In the genomic region with DNA sequence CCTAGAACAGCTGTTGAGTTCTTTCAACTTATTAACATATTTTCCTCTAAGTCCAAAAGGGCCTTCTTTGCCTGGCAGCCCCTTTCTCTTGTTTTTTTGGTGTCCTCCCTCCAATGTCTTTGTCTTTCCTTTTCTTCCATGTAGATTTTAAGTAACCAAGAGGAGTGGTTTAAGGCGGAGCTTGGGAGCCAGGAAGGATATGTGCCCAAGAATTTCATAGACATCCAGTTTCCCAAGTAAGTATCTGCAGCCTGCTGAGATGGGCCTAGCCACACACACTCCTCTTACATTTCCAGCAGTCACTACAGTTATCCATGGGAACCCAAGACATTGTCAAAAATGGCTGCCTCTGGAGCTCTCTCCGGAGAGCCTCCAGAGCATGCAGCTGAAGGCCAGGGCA, we compare ENCODE assay signal across 32 cellular contexts. TPM values are rescaled to one million over a fixed set of nuclear protein-coding genes. Genes with fewer than 3 reads are reported as not detected.
A peak's percentile ranks its signal among the peaks of the same experiment; 100 is the strongest.
DNase-seq lines count a peak whose midpoint lies in the region; ATAC-seq and TF ChIP-seq lines count a peak whose summit lies in the region.
"Had no signal": no experiment of that assay in that cellular context is flagged by ENCODE, and none has a peak within 500 bp of the region (broad histone marks: within the 10 kb centered on the region; RNA-seq: fewer than 3 reads in every experiment).

No MANE protein-coding gene starts in this region.

- peaks cover 62% of the 10 kb centered on the region for H3K79me2 ChIP-seq in Loucy (ENCODE audit: insufficient read depth, low read length)

- no peak overlapping the region for H3K4me2 ChIP-seq in Loucy (ENCODE audit: low read depth, low read length, poor library complexity, severe bottlenecking)
- H3K4me2 ChIP-seq: A549 had no signal

- H3K36me3 Mint-ChIP-seq in activated naive CD4-positive, alpha-beta T cell treated with anti-CD3 and anti-CD28 coated beads, Interleukin-2, amount 10 ng/mL, durations not matched to agents 7 days and 5 days: peaks cover 79% of the 10 kb centered on the region
- peaks cover 34% of the 10 kb centered on the region for H3K36me3 Mint-ChIP-seq in activated naive CD4-positive, alpha-beta T cell treated with anti-CD3 and anti-CD28 coated beads for 36 hours (ENCODE audit: low read depth)
- H3K36me3 Mint-ChIP-seq in immature natural killer cell: peaks cover 46 to 67% (median 47%) of the 10 kb centered on the region in 3 donors

- no peak overlapping the region for H2AFZ ChIP-seq in Loucy (ENCODE audit: low read length)

- H3K36me3 ChIP-seq in Loucy (ENCODE audit: insufficient read depth, low read length): peaks cover 67% of the 10 kb centered on the region; the same call in 1 of the 2 replicates
- H3K36me3 ChIP-seq in thyroid gland: no peaks in the 10 kb centered on the region
- H3K36me3 ChIP-seq in body of pancreas (replicated peaks in 1 of 2; ENCODE audit: insufficient read depth in 1 of 2, low read depth in 2 of 2): no peaks in the 10 kb centered on the region
- no peaks in the 10 kb centered on the region for H3K36me3 ChIP-seq in WERI-Rb-1
- H3K36me3 ChIP-seq: esophagus muscularis mucosa, heart right ventricle, prostate gland, sigmoid colon, SJCRH30, tibial artery had no signal

- H3K4me1 ChIP-seq in Loucy (ENCODE audit: insufficient read depth, low read length, poor library complexity, severe bottlenecking): peaks cover 98% of the 10 kb centered on the region
- peaks cover 18 to 29% of the 10 kb centered on the region in 2 donors for H3K4me1 ChIP-seq in thyroid gland
- no peaks in the 10 kb centered on the region for H3K4me1 ChIP-seq in body of pancreas
- H3K4me1 ChIP-seq: A549, prostate gland, sigmoid colon, SJCRH30, tibial artery had no signal

- H3K4me1 Mint-ChIP-seq in activated naive CD4-positive, alpha-beta T cell treated with anti-CD3 and anti-CD28 coated beads, Interleukin-2, amount 10 ng/mL, durations not matched to agents 7 days and 5 days: peaks cover 93% of the 10 kb centered on the region
- H3K4me1 Mint-ChIP-seq in activated naive CD4-positive, alpha-beta T cell treated with anti-CD3 and anti-CD28 coated beads for 36 hours (ENCODE audit: low read depth): peaks cover 86% of the 10 kb centered on the region
- H3K4me1 Mint-ChIP-seq in immature natural killer cell: peaks cover 75 to 84% of the 10 kb centered on the region in 2 donors

- 94 to 100% methylated on average over 2 of the region's 2 CpGs for WGBS in thyroid gland, 2 donors
- WGBS in body of pancreas, 2 donors: 98 to 100% methylated on average over 2 of the region's 2 CpGs

- ATAC-seq in body of pancreas: no peak
- ATAC-seq: A549; activated CD4-positive, CD25-positive, alpha-beta regulatory T cell treated with anti-CD3 and anti-CD28 coated beads, Interleukin-2, amount 50 U/mL, for 24 hours; foreskin keratinocyte; heart right ventricle had no signal

- intact Hi-C loops in activated naive CD4-positive, alpha-beta T cell treated with anti-CD3 and anti-CD28 coated beads for 36 hours (cut with micrococcal nuclease): loop anchor here (2.0 to 10.0 kb wide), 2 partner anchors 17 to 551 kb away; no protein-coding TSS in a partner anchor
- intact Hi-C loops in thyroid gland (cut with DNase I) (no loop called here), posterior vena cava (cut with DNase I) (no loop called here), body of pancreas (cut with DNase I) (no loop called here)

- peaks cover 33% of the 10 kb centered on the region for H3F3A ChIP-seq in Loucy (ENCODE audit: low read depth)

- H3K4me3 ChIP-seq in Loucy (ENCODE audit: low read length, poor library complexity, severe bottlenecking) (no peak overlapping the region), thyroid gland (replicated peaks in 1 of 3) (no peak overlapping the region), body of pancreas (no peak overlapping the region), WERI-Rb-1 (ENCODE audit: low read depth, low read length) (no peak overlapping the region)
- H3K4me3 ChIP-seq: A549, esophagus muscularis mucosa, heart right ventricle, lung, prostate gland, sigmoid colon, SJCRH30, tibial artery had no signal

- CTCF ChIA-PET in activated naive CD4-positive, alpha-beta T cell treated with anti-CD3 and anti-CD28 coated beads, Interleukin-2, amount 10 ng/mL, durations not matched to agents 7 days and 5 days (lab: Charles Lee): interaction anchor here (0.8 to 1.4 kb wide), 2 partner anchors 23 to 401 kb away, joined by 4 to 5 read pairs; no protein-coding TSS in a partner anchor
- CTCF ChIA-PET in activated naive CD4-positive, alpha-beta T cell treated with anti-CD3 and anti-CD28 coated beads for 36 hours (lab: Charles Lee): interaction anchor here (1.6 kb wide), 1 partner anchor 10 kb away, joined by 8 read pairs; no protein-coding TSS in a partner anchor

- no peaks in the 10 kb centered on the region for H4K20me1 ChIP-seq in Loucy (ENCODE audit: insufficient read depth, low read length, poor library complexity, severe bottlenecking)

- TF ChIP-seq POLR2A in thyroid gland (IDR thresholded peaks at IDR 0.05) (no peak), body of pancreas (IDR thresholded peaks at IDR 0.05) (no peak)

- H3K27ac ChIP-seq in thyroid gland: peak overlapping the region in 2 of 3 donors; percentile 74 to 80
- H3K27ac ChIP-seq in body of pancreas: no peak overlapping the region
- H3K27ac ChIP-seq in WERI-Rb-1: no peak overlapping the region
- H3K27ac ChIP-seq: A549, esophagus muscularis mucosa, foreskin keratinocyte, heart right ventricle, KMS-11, prostate gland, sigmoid colon, SJCRH30, tibial artery had no signal

- H3K9me3 Mint-ChIP-seq in activated naive CD4-positive, alpha-beta T cell treated with anti-CD3 and anti-CD28 coated beads, Interleukin-2, amount 10 ng/mL, durations not matched to agents 7 days and 5 days: no peaks in the 10 kb centered on the region
- no peaks in the 10 kb centered on the region for H3K9me3 Mint-ChIP-seq in activated naive CD4-positive, alpha-beta T cell treated with anti-CD3 and anti-CD28 coated beads for 36 hours
- no peaks in the 10 kb centered on the region for H3K9me3 Mint-ChIP-seq in immature natural killer cell
- H3K9me3 Mint-ChIP-seq: activated CD4-positive, alpha-beta memory T cell treated with anti-CD3 and anti-CD28 coated beads, Interleukin-2, amount 10 ng/mL, durations not matched to agents 7 days and 5 days; dendritic cell treated with granulocyte-macrophage colony-stimulating factor and Interleukin-4, amounts not matched to agents 40 ng/mL and 50 ng/mL, for 4 days; stimulated activated naive CD8-positive, alpha-beta T cell treated with anti-CD3 and anti-CD28 coated beads, Interleukin-15, Interleukin-2, amounts not matched to agents 100 ng/mL and 50 ng/mL, for 24 hours had no signal

- no peaks in the 10 kb centered on the region for H3K27me3 Mint-ChIP-seq in activated naive CD4-positive, alpha-beta T cell treated with anti-CD3 and anti-CD28 coated beads, Interleukin-2, amount 10 ng/mL, durations not matched to agents 7 days and 5 days
- no peaks in the 10 kb centered on the region for H3K27me3 Mint-ChIP-seq in activated naive CD4-positive, alpha-beta T cell treated with anti-CD3 and anti-CD28 coated beads for 36 hours (ENCODE audit: low read depth)
- H3K27me3 Mint-ChIP-seq in immature natural killer cell (ENCODE audit: low read depth in 3 of 3): peaks cover 0 to 4% (median 2%) of the 10 kb centered on the region in 3 donors
- H3K27me3 Mint-ChIP-seq: activated CD4-positive, alpha-beta memory T cell treated with anti-CD3 and anti-CD28 coated beads, Interleukin-2, amount 10 ng/mL, durations not matched to agents 7 days and 5 days; stimulated activated naive CD8-positive, alpha-beta T cell treated with anti-CD3 and anti-CD28 coated beads, Interleukin-15, Interleukin-2, amounts not matched to agents 100 ng/mL and 50 ng/mL, for 24 hours had no signal

- TF ChIP-seq CTCF in Loucy (conservative IDR thresholded peaks at IDR 0.05; ENCODE audit: low read length) (no peak), thyroid gland (IDR thresholded peaks at IDR 0.05) (no peak), body of pancreas (IDR thresholded peaks at IDR 0.05) (no peak), WERI-Rb-1 (IDR thresholded peaks at IDR 0.05; ENCODE audit: low read depth, low read length) (no peak)

- peak overlapping the region; percentile 45 for H3K27ac Mint-ChIP-seq in activated naive CD4-positive, alpha-beta T cell treated with anti-CD3 and anti-CD28 coated beads, Interleukin-2, amount 10 ng/mL, durations not matched to agents 7 days and 5 days
- H3K27ac Mint-ChIP-seq in activated naive CD4-positive, alpha-beta T cell treated with anti-CD3 and anti-CD28 coated beads for 36 hours: no peak overlapping the region
- H3K27ac Mint-ChIP-seq in immature natural killer cell: peak overlapping the region in 4 of 6 donors; percentile 33 to 57 (median 36)
- H3K27ac Mint-ChIP-seq: activated CD4-positive, alpha-beta memory T cell treated with anti-CD3 and anti-CD28 coated beads, Interleukin-2, amount 10 ng/mL, durations not matched to agents 7 days and 5 days; dendritic cell treated with granulocyte-macrophage colony-stimulating factor and Interleukin-4, amounts not matched to agents 40 ng/mL and 50 ng/mL, for 4 days had no signal

- peak overlapping the region; percentile 31 for H3K9ac ChIP-seq in Loucy (ENCODE audit: low read depth, low read length, poor library complexity, severe bottlenecking)
- H3K9ac ChIP-seq: KMS-11 had no signal

- no peaks in the 10 kb centered on the region for H3K9me2 ChIP-seq in Loucy (replicated peaks; ENCODE audit: low read depth, low read length)

- H3K9me3 ChIP-seq in Loucy (ENCODE audit: insufficient read depth, low read depth, low read length): no peaks in the 10 kb centered on the region
- no peaks in the 10 kb centered on the region for H3K9me3 ChIP-seq in thyroid gland
- no peaks in the 10 kb centered on the region for H3K9me3 ChIP-seq in body of pancreas
- no peaks in the 10 kb centered on the region for H3K9me3 ChIP-seq in WERI-Rb-1 (ENCODE audit: severe bottlenecking)
- H3K9me3 ChIP-seq: A549, esophagus muscularis mucosa, heart right ventricle, prostate gland, sigmoid colon, SJCRH30, tibial artery had no signal

- no peak overlapping the region for H3K4me3 Mint-ChIP-seq in activated naive CD4-positive, alpha-beta T cell treated with anti-CD3 and anti-CD28 coated beads, Interleukin-2, amount 10 ng/mL, durations not matched to agents 7 days and 5 days
- no peak overlapping the region for H3K4me3 Mint-ChIP-seq in activated naive CD4-positive, alpha-beta T cell treated with anti-CD3 and anti-CD28 coated beads for 36 hours
- peak overlapping the region in 3 of 5 donors; percentile 5 to 22 (median 15) for H3K4me3 Mint-ChIP-seq in immature natural killer cell
- H3K4me3 Mint-ChIP-seq: activated CD4-positive, alpha-beta memory T cell treated with anti-CD3 and anti-CD28 coated beads, Interleukin-2, amount 10 ng/mL, durations not matched to agents 7 days and 5 days; dendritic cell treated with granulocyte-macrophage colony-stimulating factor and Interleukin-4, amounts not matched to agents 40 ng/mL and 50 ng/mL, for 4 days; stimulated activated naive CD8-positive, alpha-beta T cell treated with anti-CD3 and anti-CD28 coated beads, Interleukin-15, Interleukin-2, amounts not matched to agents 100 ng/mL and 50 ng/mL, for 24 hours had no signal

- H3K27me3 ChIP-seq in Loucy (ENCODE audit: insufficient read depth, low read length, poor library complexity, severe bottlenecking): no peaks in the 10 kb centered on the region
- H3K27me3 ChIP-seq in thyroid gland: no peaks in the 10 kb centered on the region
- no peaks in the 10 kb centered on the region for H3K27me3 ChIP-seq in body of pancreas
- no peaks in the 10 kb centered on the region for H3K27me3 ChIP-seq in WERI-Rb-1 (ENCODE audit: insufficient read depth, low read depth, severe bottlenecking)
- H3K27me3 ChIP-seq: foreskin keratinocyte, SJCRH30 had no signal

- no peak for DNase-seq in activated naive CD4-positive, alpha-beta T cell treated with anti-CD3 and anti-CD28 coated beads, Interleukin-2, amount 10 ng/mL, durations not matched to agents 7 days and 5 days
- no peak for DNase-seq in activated naive CD4-positive, alpha-beta T cell treated with anti-CD3 and anti-CD28 coated beads for 36 hours
- DNase-seq in immature natural killer cell (no peak), thyroid gland (no peak), posterior vena cava (ENCODE audit: low spot score) (no peak), body of pancreas (no peak), WERI-Rb-1 (no peak)
- DNase-seq: activated CD4-positive, alpha-beta memory T cell treated with anti-CD3 and anti-CD28 coated beads, Interleukin-2, amount 10 ng/mL, durations not matched to agents 7 days and 5 days; activated gamma-delta T cell treated with Interleukin-2 at 50 U/mL for 16 hours; activated T-cell treated with anti-CD3 and anti-CD28 coated beads, Interleukin-2, amount 50 U/mL, for 1 hour; caudate nucleus; foreskin keratinocyte; GF-D8; heart right ventricle; NCI-H1417 treated with DMSO at 0.1 percent for 48 hours; NCI-H2107; NCI-H446; NCI-H82; sigmoid colon; SJCRH30; stimulated activated CD4-positive, alpha-beta T cell treated with anti-CD3 and anti-CD28 coated beads, Interleukin-15, amount 100 ng/mL, for 24 hours; tibial artery had no signal

RNA-seq across cellular contexts. Expression of gene TMA7B, which starts 4.5 kb away (rescaled TPM):
- total RNA-seq in activated naive CD4-positive, alpha-beta T cell treated with anti-CD3 and anti-CD28 coated beads for 36 hours: 1 to 10 TPM; 1.1 to 1.5 TPM
- polyA plus RNA-seq in immature natural killer cell: 1 to 10 TPM in 2 of 3 donors, not detected in 1; 1.4 to 2.1 TPM
- under 1 TPM in 1 of 4 donors, not detected in 3; 0.59 TPM for total RNA-seq in thyroid gland
- under 1 TPM in 1 of 2 donors, not detected in 1; 0.29 TPM for total RNA-seq in posterior vena cava
- not detected for total RNA-seq in body of pancreas
- total RNA-seq: esophagus muscularis mucosa, foreskin keratinocyte, heart right ventricle, prostate gland, sigmoid colon had no signal
- polyA plus RNA-seq: A549, foreskin keratinocyte, heart right ventricle had no signal

RNA-seq across cellular contexts. Expression of gene FAM83F, which starts 39.1 kb away (rescaled TPM):
- 1 to 10 TPM; 1.8 to 1.9 TPM for total RNA-seq in activated naive CD4-positive, alpha-beta T cell treated with anti-CD3 and anti-CD28 coated beads for 36 hours
- polyA plus RNA-seq in immature natural killer cell: not detected
- 10 to 100 TPM; 19.2 to 35.6 (median 26.1) TPM for total RNA-seq in thyroid gland
- total RNA-seq in posterior vena cava: under 1 TPM in 1 of 2 donors, not detected in 1; 0.42 TPM
- 1 to 10 TPM; 8.9 to 9.1 TPM for total RNA-seq in body of pancreas
- total RNA-seq: activated CD4-positive, alpha-beta memory T cell treated with anti-CD3 and anti-CD28 coated beads, Interleukin-2, amount 10 ng/mL, durations not matched to agents 7 days and 5 days; RPMI7951; SJCRH30 had no signal
- polyA plus RNA-seq: A549 had no signal

RNA-seq across cellular contexts. Expression of gene GRAP2, which starts 54.8 kb away (rescaled TPM):
- 10 to 100 TPM; 25.5 to 29.4 TPM for total RNA-seq in activated naive CD4-positive, alpha-beta T cell treated with anti-CD3 and anti-CD28 coated beads for 36 hours
- 10 to 100 TPM; 41.7 to 67.5 (median 46.0) TPM for polyA plus RNA-seq in immature natural killer cell
- total RNA-seq in thyroid gland (1 to 10 TPM in 2 of 4 donors, under 1 TPM in 2; 0.27 to 7.2 (median 0.96) TPM), posterior vena cava (1 to 10 TPM; 2.0 to 4.1 TPM), body of pancreas (under 1 TPM; 0.78 to 0.99 TPM)
- total RNA-seq: foreskin keratinocyte, SJCRH30 had no signal
- polyA plus RNA-seq: A549, foreskin keratinocyte had no signal

Comparison
In these comparisons a context has a peak if more than half of its experiments do, and no peak if none do; other contexts are left out.
1. H3K4me3 Mint-ChIP-seq: peak in immature natural killer cell (3 of 5); none in activated naive CD4-positive, alpha-beta T cell treated with anti-CD3 and anti-CD28 coated beads, Interleukin-2, amount 10 ng/mL, durations not matched to agents 7 days and 5 days (single experiment) and activated naive CD4-positive, alpha-beta T cell treated with anti-CD3 and anti-CD28 coated beads for 36 hours (single experiment).
2. H3K27ac ChIP-seq: peak in thyroid gland (2 of 3); none in body of pancreas (0 of 4) and WERI-Rb-1 (single experiment).